ENCODE assay signal across 15 cellular contexts in the genomic region with DNA sequence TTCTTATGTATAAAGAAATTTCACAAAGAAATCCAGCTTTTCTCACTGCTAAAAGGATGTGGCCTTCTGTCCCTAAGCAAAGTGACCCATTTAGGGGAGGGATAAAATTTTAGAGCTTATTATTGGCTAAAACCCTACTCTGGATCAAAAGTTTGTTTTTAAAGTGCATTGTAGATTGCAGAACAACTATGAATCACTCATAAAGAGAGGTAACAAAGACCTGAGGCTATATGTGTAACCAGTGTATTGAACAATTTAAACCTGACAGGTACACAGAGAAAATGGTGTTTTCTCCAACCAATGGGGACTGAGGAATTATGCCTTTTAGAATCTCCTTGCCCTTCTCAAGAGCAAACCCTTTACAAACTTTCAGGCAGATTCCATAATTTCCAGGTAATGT.
DNase-seq lines count a peak whose midpoint lies in the region; ATAC-seq, FAIRE-seq and TF ChIP-seq lines count a peak whose summit lies in the region.
"Had no signal": no experiment of that assay in that cellular context is flagged by ENCODE, and none has a peak within 500 bp of the region (broad histone marks: within the 10 kb centered on the region; RNA-seq: fewer than 3 reads in every experiment).

No MANE protein-coding gene starts in this region.

- H3K36me3 Mint-ChIP-seq in neural progenitor cell: no peaks in the 10 kb centered on the region
- no peaks in the 10 kb centered on the region for H3K36me3 Mint-ChIP-seq in naive thymus-derived CD8-positive, alpha-beta T cell
- H3K36me3 Mint-ChIP-seq: CD14-positive monocyte; CD8-positive, alpha-beta memory T cell; IgD-negative memory B cell had no signal

- H3K36me3 ChIP-seq in PC-3 (ENCODE audit: low read depth, low read length): no peaks in the 10 kb centered on the region
- no peaks in the 10 kb centered on the region for H3K36me3 ChIP-seq in bronchial epithelial cell (ENCODE audit: control insufficient read depth, insufficient read depth, low read length)
- no peaks in the 10 kb centered on the region for H3K36me3 ChIP-seq in neural progenitor cell
- no peaks in the 10 kb centered on the region for H3K36me3 ChIP-seq in tibial nerve

- no peaks in the 10 kb centered on the region for H3K9me3 ChIP-seq in PC-3 (ENCODE audit: low read length)
- no peaks in the 10 kb centered on the region for H3K9me3 ChIP-seq in neural progenitor cell (ENCODE audit: low read depth)
- H3K9me3 ChIP-seq in tibial nerve: no peaks in the 10 kb centered on the region
- H3K9me3 ChIP-seq: Caco-2 had no signal

- no TSS peak for BruUV-seq in PC-3 (replicated peaks; lab: Mats Ljungman, UMichigan)

- no peaks in the 10 kb centered on the region for H3K9me2 ChIP-seq in PC-3 (replicated peaks; ENCODE audit: low read length)

- no peak for TF ChIP-seq EP300 in tibial nerve (IDR thresholded peaks at IDR 0.05)

- H3K4me3 ChIP-seq in PC-3 (ENCODE audit: low read length) (no peak overlapping the region), bronchial epithelial cell (ENCODE audit: low read depth, low read length) (no peak overlapping the region), neural progenitor cell (no peak overlapping the region), tibial nerve (no peak overlapping the region)

- H3K79me2 ChIP-seq in PC-3 (ENCODE audit: low read length) (no peaks in the 10 kb centered on the region), neural progenitor cell (ENCODE audit: low read depth) (no peaks in the 10 kb centered on the region)

- ATAC-seq in PC-3: peak; percentile 37
- ATAC-seq in naive thymus-derived CD8-positive, alpha-beta T cell: no peak

- intact Hi-C loops in PC-3 (cut with micrococcal nuclease): no loop called here

- POLR2A ChIA-PET in PC-3 (lab: Charles Lee; ENCODE audit: unreplicated experiment): no interaction called here
- POLR2A ChIA-PET in naive thymus-derived CD8-positive, alpha-beta T cell (lab: Charles Lee): no interaction called here

- H3K9me3 Mint-ChIP-seq in neural progenitor cell: peaks cover 11% of the 10 kb centered on the region
- H3K9me3 Mint-ChIP-seq in naive thymus-derived CD8-positive, alpha-beta T cell: peaks cover 0 to 6% (median 0%) of the 10 kb centered on the region in 9 donors
- H3K9me3 Mint-ChIP-seq: IgD-negative memory B cell had no signal

- H3K4me1 ChIP-seq in PC-3 (ENCODE audit: insufficient read depth, low read length) (peaks cover 38% of the 10 kb centered on the region), neural progenitor cell (no peaks in the 10 kb centered on the region), tibial nerve (peaks cover 0 to 11% (median 0%) of the 10 kb centered on the region in 4 donors)
- H3K4me1 ChIP-seq: Caco-2 had no signal

- no peak overlapping the region for H3K4me3 Mint-ChIP-seq in neural progenitor cell
- no peak overlapping the region for H3K4me3 Mint-ChIP-seq in naive thymus-derived CD8-positive, alpha-beta T cell
- H3K4me3 Mint-ChIP-seq: B cell; CD14-positive monocyte; CD8-positive, alpha-beta memory T cell; IgD-negative memory B cell had no signal

- CTCF ChIA-PET in PC-3 (lab: Charles Lee): no interaction called here

- DNase-seq in ELR (ENCODE audit: low read depth): peak; percentile 32
- peak; percentile 71 for DNase-seq in PC-3
- DNase-seq in bronchial epithelial cell (ENCODE audit: low read depth): peak; percentile 83
- no peak for DNase-seq in neural progenitor cell (ENCODE audit: low spot score)
- no peak for DNase-seq in tibial nerve (ENCODE audit: low spot score in 2 of 2)
- DNase-seq in naive thymus-derived CD8-positive, alpha-beta T cell: no peak
- DNase-seq in OCI-M1 (lab: John Stamatoyannopoulos, UW): no peak
- DNase-seq: Caco-2; CD8-positive, alpha-beta memory T cell; DND-41; GF-D8; HCEC 1CT had no signal

- peak overlapping the region; percentile 42 for H3K27ac ChIP-seq in PC-3 (ENCODE audit: low read length)
- no peak overlapping the region for H3K27ac ChIP-seq in neural progenitor cell
- no peak overlapping the region for H3K27ac ChIP-seq in tibial nerve

- H3K27ac Mint-ChIP-seq in neural progenitor cell: no peak overlapping the region
- no peak overlapping the region for H3K27ac Mint-ChIP-seq in naive thymus-derived CD8-positive, alpha-beta T cell
- H3K27ac Mint-ChIP-seq: B cell; CD14-positive monocyte; CD8-positive, alpha-beta memory T cell; IgD-negative memory B cell had no signal

- no peak for TF ChIP-seq POLR2A in tibial nerve (IDR thresholded peaks at IDR 0.05)

- TF ChIP-seq CTCF in PC-3 (conservative IDR thresholded peaks at IDR 0.05; ENCODE audit: low read depth, low read length): no peak
- TF ChIP-seq CTCF in bronchial epithelial cell (IDR thresholded peaks at IDR 0.05; ENCODE audit: insufficient read depth, low read length, severe bottlenecking): no peak
- TF ChIP-seq CTCF in neural progenitor cell (IDR thresholded peaks at IDR 0.05): no peak
- TF ChIP-seq CTCF in tibial nerve (IDR thresholded peaks at IDR 0.05): no peak

- H4K20me1 ChIP-seq in PC-3 (ENCODE audit: low read length) (no peaks in the 10 kb centered on the region), neural progenitor cell (ENCODE audit: low read depth) (no peaks in the 10 kb centered on the region)

- H2AFZ ChIP-seq in PC-3 (ENCODE audit: low read length): no peak overlapping the region
- peak overlapping the region; percentile 4 for H2AFZ ChIP-seq in neural progenitor cell (replicated peaks)

- H3F3A ChIP-seq in PC-3 (ENCODE audit: low read length, unreplicated experiment) (peaks cover 10% of the 10 kb centered on the region), neural progenitor cell (ENCODE audit: low read depth) (no peaks in the 10 kb centered on the region)

- H3K4me2 ChIP-seq in PC-3 (ENCODE audit: low read length) (no peak overlapping the region), neural progenitor cell (no peak overlapping the region)

- H3K9ac ChIP-seq in PC-3 (ENCODE audit: low read length): no peak overlapping the region
- H3K9ac ChIP-seq in neural progenitor cell: no peak overlapping the region

- H3K4me1 Mint-ChIP-seq in neural progenitor cell: peaks cover 3% of the 10 kb centered on the region
- H3K4me1 Mint-ChIP-seq in naive thymus-derived CD8-positive, alpha-beta T cell: no peaks in the 10 kb centered on the region
- H3K4me1 Mint-ChIP-seq: B cell; CD8-positive, alpha-beta memory T cell; IgD-negative memory B cell had no signal

- H3K27me3 Mint-ChIP-seq in neural progenitor cell (ENCODE audit: insufficient read depth, low read depth): no peaks in the 10 kb centered on the region
- H3K27me3 Mint-ChIP-seq in naive thymus-derived CD8-positive, alpha-beta T cell: no peaks in the 10 kb centered on the region
- H3K27me3 Mint-ChIP-seq: B cell, IgD-negative memory B cell had no signal

- no peak for FAIRE-seq in bronchial epithelial cell (lab: Jason Lieb, UNC)

- H3K27me3 ChIP-seq in PC-3 (ENCODE audit: low read length) (no peaks in the 10 kb centered on the region), bronchial epithelial cell (ENCODE audit: control insufficient read depth, insufficient read depth, low read length) (no peaks in the 10 kb centered on the region), neural progenitor cell (no peaks in the 10 kb centered on the region), tibial nerve (no peaks in the 10 kb centered on the region)

Comparison
In these comparisons a context has a peak if more than half of its experiments do, and no peak if none do; other contexts are left out.
1. DNase-seq: peak in ELR (single experiment), PC-3 (single experiment) and bronchial epithelial cell (single experiment); none in neural progenitor cell (single experiment), tibial nerve (0 of 2), naive thymus-derived CD8-positive, alpha-beta T cell (0 of 10) and OCI-M1 (single experiment).